8 cellular contexts compared by ENCODE assay signal in genomic region chr17:6639651-6640535, GRCh38. TPM values are rescaled to one million over a fixed set of nuclear protein-coding genes. Genes with fewer than 3 reads are reported as not detected.
DNase-seq lines count a peak whose midpoint lies in the region; ATAC-seq and TF ChIP-seq lines count a peak whose summit lies in the region.

No MANE protein-coding gene starts in this region.

- H3K9me3 Mint-ChIP-seq in activated naive CD8-positive, alpha-beta T cell treated with anti-CD3 and anti-CD28 coated beads for 36 hours, result no peaks in the 10 kb centered on the region

- peaks cover 32% of the 10 kb centered on the region for H3K36me3 Mint-ChIP-seq in activated naive CD8-positive, alpha-beta T cell treated with anti-CD3 and anti-CD28 coated beads for 36 hours

- TF ChIP-seq CTCF in NB4 (IDR thresholded peaks at IDR 0.05; ENCODE audit: low read depth, low read length) (no peak), left ventricle myocardium inferior (IDR thresholded peaks at IDR 0.05; ENCODE audit: borderline replicate concordance) (no peak), prostate gland (IDR thresholded peaks at IDR 0.05) (no peak)

- TF ChIP-seq POLR2A in NB4 (IDR thresholded peaks at IDR 0.05; ENCODE audit: extremely low read depth, insufficient read length), result no peak
- no peak for TF ChIP-seq POLR2A in prostate gland (IDR thresholded peaks at IDR 0.05)

- 1% methylated on average over 65 of the region's 66 CpGs for WGBS in prostate gland

- no peaks in the 10 kb centered on the region for H3K9me3 ChIP-seq in left ventricle myocardium inferior (replicated peaks)
- no peaks in the 10 kb centered on the region for H3K9me3 ChIP-seq in prostate gland

- no peaks in the 10 kb centered on the region for H3K27me3 Mint-ChIP-seq in activated naive CD8-positive, alpha-beta T cell treated with anti-CD3 and anti-CD28 coated beads for 36 hours

- H3K27me3 ChIP-seq in left ventricle myocardium inferior (ENCODE audit: low read depth) (no peaks in the 10 kb centered on the region), prostate gland (replicated peaks; ENCODE audit: insufficient read depth) (no peaks in the 10 kb centered on the region)

- H3K4me3 ChIP-seq in NB4 (ENCODE audit: low read depth, low read length) (peak overlapping the region; percentile 90), left ventricle myocardium inferior (peak overlapping the region; percentile 99), prostate gland (peak overlapping the region; percentile 65 to 89)

- intact Hi-C loops in left ventricle myocardium inferior (cut with micrococcal nuclease), result no loop called here
- intact Hi-C loops in prostate gland (cut with DNase I), result no loop called here

- H3K4me1 ChIP-seq in left ventricle myocardium inferior (peaks cover 43% of the 10 kb centered on the region), prostate gland (replicated peaks) (peaks cover 21% of the 10 kb centered on the region)

- ATAC-seq in GM19395 (IDR thresholded peaks at IDR 0.05; ENCODE audit: unreplicated experiment), result peak; percentile 11

- H3K27ac ChIP-seq in left ventricle myocardium inferior (replicated peaks) (peak overlapping the region; percentile 95), prostate gland (peak overlapping the region; percentile 80 to 84)

- peak overlapping the region; percentile 95 for H3K4me3 Mint-ChIP-seq in activated naive CD8-positive, alpha-beta T cell treated with anti-CD3 and anti-CD28 coated beads for 36 hours

- H3K36me3 ChIP-seq in left ventricle myocardium inferior (peaks cover 27% of the 10 kb centered on the region), prostate gland (no peaks in the 10 kb centered on the region)

- peak overlapping the region; percentile 99 for H3K27ac Mint-ChIP-seq in activated naive CD8-positive, alpha-beta T cell treated with anti-CD3 and anti-CD28 coated beads for 36 hours

- H3K4me1 Mint-ChIP-seq in activated naive CD8-positive, alpha-beta T cell treated with anti-CD3 and anti-CD28 coated beads for 36 hours, result peaks cover 45% of the 10 kb centered on the region

- DNase-seq in AG20443 (ENCODE audit: low spot score), result peak; percentile 70
- DNase-seq in NB4 (ENCODE audit: low read depth), result peak; percentile 55
- DNase-seq in activated naive CD8-positive, alpha-beta T cell treated with anti-CD3 and anti-CD28 coated beads for 36 hours, result peak; percentile 38
- DNase-seq in left ventricle myocardium inferior, result no peak
- DNase-seq in prostate gland (ENCODE audit: low spot score), result no peak
- DNase-seq in NCI-H187 treated with DMSO at 0.1 percent for 48 hours (lab: John Stamatoyannopoulos, UW), result no peak
- DNase-seq in cerebellum (ENCODE audit: low spot score), result no peak

RNA-seq across cellular contexts. Expression of gene KIAA0753, which starts 0.6 kb away (rescaled TPM):
- 10 to 100 TPM; 14.8 to 15.8 TPM for total RNA-seq in activated naive CD8-positive, alpha-beta T cell treated with anti-CD3 and anti-CD28 coated beads for 36 hours
- total RNA-seq in left ventricle myocardium inferior (7.0 TPM), prostate gland (10 to 100 TPM; 17.2 to 28.3 TPM), cerebellum (31.8 TPM)

RNA-seq across cellular contexts. Expression of gene TXNDC17, which starts 1.0 kb away (rescaled TPM):
- total RNA-seq in activated naive CD8-positive, alpha-beta T cell treated with anti-CD3 and anti-CD28 coated beads for 36 hours, result 100 to 1,000 TPM; 127 to 128 TPM
- total RNA-seq in left ventricle myocardium inferior (53.2 TPM), prostate gland (100 to 1,000 TPM; 111 to 220 TPM), cerebellum (20.0 TPM)

RNA-seq across cellular contexts. Expression of gene MED31, which starts 11.5 kb away (rescaled TPM):
- total RNA-seq in activated naive CD8-positive, alpha-beta T cell treated with anti-CD3 and anti-CD28 coated beads for 36 hours, result 10 to 100 TPM; 20.1 to 21.6 TPM
- 14.1 TPM for total RNA-seq in left ventricle myocardium inferior
- 10 to 100 TPM in 1 of 2 donors, 1 to 10 TPM in 1; 8.3 to 10.7 TPM for total RNA-seq in prostate gland
- total RNA-seq in cerebellum, result 11.1 TPM

RNA-seq across cellular contexts. Expression of gene C17orf100, which starts 11.7 kb away (rescaled TPM):
- total RNA-seq in activated naive CD8-positive, alpha-beta T cell treated with anti-CD3 and anti-CD28 coated beads for 36 hours, result 1 to 10 TPM; 1.4 to 1.8 TPM
- total RNA-seq in left ventricle myocardium inferior, result 0.69 TPM
- 1 to 10 TPM; 3.5 to 6.1 TPM for total RNA-seq in prostate gland
- total RNA-seq in cerebellum, result 2.5 TPM

Comparison
In these comparisons a context has a peak if more than half of its experiments do, and no peak if none do; other contexts are left out.
1. DNase-seq: peak in AG20443 (single experiment), NB4 (single experiment) and activated naive CD8-positive, alpha-beta T cell treated with anti-CD3 and anti-CD28 coated beads for 36 hours (single experiment); none in left ventricle myocardium inferior (single experiment), prostate gland (single experiment), NCI-H187 treated with DMSO at 0.1 percent for 48 hours (single experiment) and cerebellum (single experiment).
2. Peak in every context shown above with its lines, with median percentiles within 50 percentile points of each other: H3K4me3 ChIP-seq.